In genomic region chr17:73599599-73599998, GRCh38 we compare ENCODE assay signal across 22 cellular contexts. TPM values are rescaled to one million over a fixed set of nuclear protein-coding genes. Genes with fewer than 3 reads are reported as not detected.
DNase-seq lines count a peak whose midpoint lies in the region; ATAC-seq, FAIRE-seq and TF ChIP-seq lines count a peak whose summit lies in the region.
"Had no signal": no experiment of that assay in that cellular context is flagged by ENCODE, and none has a peak within 500 bp of the region (broad histone marks: within the 10 kb centered on the region; RNA-seq: fewer than 3 reads in every experiment).

No MANE protein-coding gene starts in this region.

- H3K36me3 ChIP-seq in BLaER1: peaks cover 18% of the 10 kb centered on the region
- H3K36me3 ChIP-seq in mammary epithelial cell (ENCODE audit: insufficient read depth, low read length): no peaks in the 10 kb centered on the region

- no peaks in the 10 kb centered on the region for H3K9me3 Mint-ChIP-seq in nephron
- H3K9me3 Mint-ChIP-seq in stimulated activated naive B cell treated with anti-CD40 and anti-IgM and Interleukin-4, amounts not matched to agents 10 μg/mL and 1 μg/mL and 100 μg/mL, for 72 hours: peaks cover 0 to 7% of the 10 kb centered on the region in 2 donors
- H3K9me3 Mint-ChIP-seq: CD4-positive, CD25-positive, alpha-beta regulatory T cell had no signal

- H3K4me3 Mint-ChIP-seq in nephron: no peak overlapping the region
- no peak overlapping the region for H3K4me3 Mint-ChIP-seq in stimulated activated naive B cell treated with anti-CD40 and anti-IgM and Interleukin-4, amounts not matched to agents 10 μg/mL and 1 μg/mL and 100 μg/mL, for 72 hours
- H3K4me3 Mint-ChIP-seq: CD4-positive, CD25-positive, alpha-beta regulatory T cell had no signal

- dilution Hi-C loops in mammary epithelial cell (cut with HindIII; ENCODE audit: low sequenced_read_pairs): no loop called here

- peaks cover 9% of the 10 kb centered on the region for H3K79me2 ChIP-seq in mammary epithelial cell (ENCODE audit: insufficient read depth, low read length)

- H3K9ac ChIP-seq in BLaER1: no peak overlapping the region
- no peak overlapping the region for H3K9ac ChIP-seq in mammary epithelial cell (ENCODE audit: insufficient read depth, low read length)

- no peak overlapping the region for H2AFZ ChIP-seq in mammary epithelial cell (ENCODE audit: low read depth, low read length)

- H3K36me3 Mint-ChIP-seq in nephron (ENCODE audit: low read depth): no peaks in the 10 kb centered on the region
- H3K36me3 Mint-ChIP-seq in stimulated activated naive B cell treated with anti-CD40 and anti-IgM and Interleukin-4, amounts not matched to agents 10 μg/mL and 1 μg/mL and 100 μg/mL, for 72 hours: peaks cover 7 to 10% of the 10 kb centered on the region in 2 donors
- H3K36me3 Mint-ChIP-seq: CD4-positive, CD25-positive, alpha-beta regulatory T cell had no signal

- intact Hi-C loops in mammary epithelial cell (cut with micrococcal nuclease): loop anchor here (5.0 to 10.0 kb wide), 2 partner anchors 172 to 395 kb away; no protein-coding TSS in a partner anchor

- no peak for DNase-seq in HTR-8/SVneo (ENCODE audit: insufficient read length, low spot score)
- no peak for DNase-seq in stimulated activated naive B cell treated with anti-CD40 and anti-IgM and Interleukin-4, amounts not matched to agents 10 μg/mL and 1 μg/mL and 100 μg/mL, for 72 hours
- DNase-seq in mammary epithelial cell: no peak
- no peak for DNase-seq in ureter (ENCODE audit: low spot score)
- DNase-seq: CD4-positive, CD25-positive, alpha-beta regulatory T cell; DMS53; H7; IMR-90; KG1; MM.1S; NCI-H1417; NCI-H1694; NCI-H2029 treated with DMSO at 0.1 percent for 48 hours; NCI-H2227 treated with DMSO at 0.1 percent for 48 hours; NCI-H526 treated with DMSO at 0.1 percent for 48 hours; SHP77 treated with DMSO at 0.1 percent for 48 hours had no signal

- no TSS peak for BruUV-seq in mammary epithelial cell (replicated peaks; lab: Mats Ljungman, UMichigan)

- H3K27ac ChIP-seq in BLaER1 (peak overlapping the region; percentile 59; the same call in 1 of the 2 replicates), mammary epithelial cell (ENCODE audit: insufficient read depth, low read depth, low read length) (no peak overlapping the region)
- H3K27ac ChIP-seq: SK-N-MC had no signal

- no peak for TF ChIP-seq CTCF in nephron (IDR thresholded peaks at IDR 0.05; ENCODE audit: unreplicated experiment in 3 of 3)
- TF ChIP-seq CTCF in mammary epithelial cell (conservative IDR thresholded peaks at IDR 0.05 in 1 of 2, IDR thresholded peaks at IDR 0.05 in 1 of 2; ENCODE audit: extremely low read depth in 1 of 2, insufficient read depth in 1 of 2, low read depth in 1 of 2, low read length in 2 of 2): no peak

- no peak for ATAC-seq in stimulated activated naive B cell treated with anti-CD40 and anti-IgM and Interleukin-4, amounts not matched to agents 10 μg/mL and 1 μg/mL and 100 μg/mL, for 72 hours (replicated peaks)
- ATAC-seq in HG03196 (IDR thresholded peaks at IDR 0.05; ENCODE audit: unreplicated experiment): no peak
- ATAC-seq: Panc1 had no signal

- peak; percentile 36 for FAIRE-seq in HTR-8/SVneo (lab: Jason Lieb, UNC)
- FAIRE-seq: G401.6 had no signal

- H3K4me1 ChIP-seq in BLaER1: peaks cover 65% of the 10 kb centered on the region
- peaks cover 14% of the 10 kb centered on the region for H3K4me1 ChIP-seq in mammary epithelial cell (ENCODE audit: insufficient read depth, low read length)

- H3K4me2 ChIP-seq in BLaER1 (peak overlapping the region; percentile 30; the same call in 1 of the 2 replicates), mammary epithelial cell (ENCODE audit: insufficient read depth, low read depth, low read length) (no peak overlapping the region)

- in situ Hi-C loops in mammary epithelial cell (cut with MboI; ENCODE audit: low sequenced_read_pairs in 2 of 2): loop anchor here in 1 of 2 donors (10.0 kb wide), 1 partner anchor 45 kb away; the partner anchor contains the start of gene SDK2

- H3K4me3 ChIP-seq in BLaER1 (no peak overlapping the region), mammary epithelial cell (replicated peaks in 1 of 3; ENCODE audit: insufficient read depth in 1 of 3, low read depth in 2 of 3, low read length in 3 of 3) (no peak overlapping the region)
- H3K4me3 ChIP-seq: SK-N-MC had no signal

- H3K4me1 Mint-ChIP-seq in nephron: peaks cover 59% of the 10 kb centered on the region
- H3K4me1 Mint-ChIP-seq in stimulated activated naive B cell treated with anti-CD40 and anti-IgM and Interleukin-4, amounts not matched to agents 10 μg/mL and 1 μg/mL and 100 μg/mL, for 72 hours: peaks cover 47 to 59% of the 10 kb centered on the region in 2 donors

- H4K20me1 ChIP-seq in BLaER1 (no peaks in the 10 kb centered on the region), mammary epithelial cell (ENCODE audit: insufficient read depth, low read length) (no peaks in the 10 kb centered on the region)

- 96% methylated on average over 3 of the region's 3 CpGs for WGBS in mammary epithelial cell (ENCODE audit: low coverage, missing lambda C conversion rate)

- CTCF ChIA-PET in mammary epithelial cell (lab: Charles Lee; ENCODE audit: low non-redundant PET): no interaction called here

- H3K27me3 ChIP-seq in BLaER1 (no peaks in the 10 kb centered on the region), mammary epithelial cell (ENCODE audit: insufficient read depth, low read length) (no peaks in the 10 kb centered on the region)

- H3K9me3 ChIP-seq in BLaER1 (peaks cover 25% of the 10 kb centered on the region), mammary epithelial cell (replicated peaks; ENCODE audit: insufficient read depth, low read length) (peaks cover 7% of the 10 kb centered on the region)

- H3K27ac Mint-ChIP-seq in nephron: peak overlapping the region; percentile 67 to 86 (median 85)
- peak overlapping the region; percentile 62 for H3K27ac Mint-ChIP-seq in stimulated activated naive B cell treated with anti-CD40 and anti-IgM and Interleukin-4, amounts not matched to agents 10 μg/mL and 1 μg/mL and 100 μg/mL, for 72 hours

- H3K27me3 Mint-ChIP-seq in nephron (ENCODE audit: low read depth): peaks cover under 1% of the 10 kb centered on the region
- no peaks in the 10 kb centered on the region for H3K27me3 Mint-ChIP-seq in stimulated activated naive B cell treated with anti-CD40 and anti-IgM and Interleukin-4, amounts not matched to agents 10 μg/mL and 1 μg/mL and 100 μg/mL, for 72 hours
- H3K27me3 Mint-ChIP-seq: CD4-positive, CD25-positive, alpha-beta regulatory T cell had no signal

RNA-seq across cellular contexts. Expression of gene SDK2, which starts 44.6 kb away (rescaled TPM):
- total RNA-seq in mammary epithelial cell: 10 to 100 TPM; 31.5 to 64.2 TPM
- polyA plus RNA-seq in mammary epithelial cell: 6.3 TPM
- 15.6 TPM for polyA minus RNA-seq in mammary epithelial cell
- total RNA-seq in ureter: 3.4 TPM
